ENCODE assay signal across 6 cellular contexts in the genomic region with DNA sequence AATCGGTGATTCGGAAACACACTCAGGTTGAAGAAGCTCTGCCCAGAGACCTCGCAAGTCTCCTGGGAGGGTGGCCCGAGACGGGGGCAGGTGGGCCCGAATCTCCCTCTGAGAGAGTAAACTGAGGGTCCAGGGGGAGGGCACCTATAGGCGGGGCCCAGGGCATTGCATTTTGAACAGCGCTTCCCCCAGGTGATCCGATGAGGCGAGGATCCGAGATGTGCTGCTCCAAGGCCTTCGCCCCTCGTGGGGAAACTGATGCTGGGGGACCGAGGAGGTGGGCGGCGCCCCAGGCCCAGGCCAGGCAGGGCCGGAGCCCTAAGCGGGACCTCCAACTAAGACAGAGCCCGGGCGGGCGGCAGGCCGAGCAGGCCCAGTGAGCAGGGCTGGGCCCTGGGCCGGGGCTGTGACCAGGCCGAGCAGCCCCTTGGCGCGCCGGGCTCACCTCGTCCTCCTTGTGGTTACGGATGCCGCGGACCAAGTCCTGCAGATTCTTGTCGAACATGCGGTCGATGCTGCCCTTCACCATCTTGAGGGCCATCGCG. TPM values are rescaled to one million over a fixed set of nuclear protein-coding genes. Genes with fewer than 3 reads are reported as not detected.
DNase-seq lines count a peak whose midpoint lies in the region; ATAC-seq and TF ChIP-seq lines count a peak whose summit lies in the region.

No MANE protein-coding gene starts in this region.

- H3K27ac ChIP-seq in osteoblast (ENCODE audit: low read depth, low read length), result peak overlapping the region; percentile 88

- H3K9me3 ChIP-seq in osteoblast (ENCODE audit: low read depth, low read length), result no peaks in the 10 kb centered on the region

- H3K27me3 ChIP-seq in osteoblast (ENCODE audit: insufficient read depth, low read length), result no peaks in the 10 kb centered on the region

- ATAC-seq in GM18861 (IDR thresholded peaks at IDR 0.05; ENCODE audit: unreplicated experiment) (peak; percentile 18), HG03558 (IDR thresholded peaks at IDR 0.05; ENCODE audit: extremely low read depth, unreplicated experiment) (peak; percentile 4)

- H3K4me1 ChIP-seq in osteoblast (ENCODE audit: insufficient read depth, low read length), result peaks cover 27% of the 10 kb centered on the region

- peaks cover 9% of the 10 kb centered on the region for H3K36me3 ChIP-seq in osteoblast (ENCODE audit: insufficient read depth, low read length)

- H3K79me2 ChIP-seq in osteoblast (ENCODE audit: insufficient read depth, low read length), result peaks cover 55% of the 10 kb centered on the region

- H3K4me3 ChIP-seq in choroid plexus epithelial cell (ENCODE audit: low read depth, low read length) (peak overlapping the region; percentile 89), osteoblast (ENCODE audit: insufficient read depth, low read length) (peak overlapping the region; percentile 97)

- no peak for TF ChIP-seq CTCF in choroid plexus epithelial cell (conservative IDR thresholded peaks at IDR 0.05; ENCODE audit: low read depth, low read length)
- TF ChIP-seq CTCF in osteoblast (IDR thresholded peaks at IDR 0.05; ENCODE audit: extremely low read depth, low read depth, low read length), result no peak

- H3K4me2 ChIP-seq in osteoblast (ENCODE audit: insufficient read depth, low read length), result peak overlapping the region; percentile 99

- DNase-seq in choroid plexus epithelial cell (ENCODE audit: low read depth) (no peak), osteoblast (ENCODE audit: insufficient read length, low spot score, missing footprints) (peak; percentile 75), RPMI8226 (no peak), Kasumi-1 (lab: John Stamatoyannopoulos, UW) (no peak)

- peaks cover 44% of the 10 kb centered on the region for H4K20me1 ChIP-seq in osteoblast (ENCODE audit: insufficient read depth, low read length)

- H2AFZ ChIP-seq in osteoblast (ENCODE audit: low read length), result no peak overlapping the region

RNA-seq across cellular contexts. Expression of a gene that starts 0.5 kb away (rescaled TPM):
- total RNA-seq in osteoblast, result 119 and 121 TPM in 2 replicates

RNA-seq across cellular contexts. Expression of a gene that starts 12.9 kb away (rescaled TPM):
- 6.9 and 7.1 TPM in 2 replicates for total RNA-seq in osteoblast

RNA-seq across cellular contexts. Expression of a gene that starts 54.2 kb away (rescaled TPM):
- total RNA-seq in osteoblast, result 0.36 and 2.4 TPM in 2 replicates

RNA-seq across cellular contexts. Expression of a gene that starts 54.7 kb away (rescaled TPM):
- total RNA-seq in osteoblast, result 34.0 and 35.1 TPM in 2 replicates
